1 cellular context compared by ENCODE assay signal in genomic region chr22:36505998-36506635, GRCh38.
TF ChIP-seq lines count a peak whose summit lies in the region.

No MANE protein-coding gene starts in this region.

TF ChIP-seq in endothelial cell of umbilical vein, 7 proteins besides CTCF, POLR2A, EP300 and RAD21:
- no peak for TF ChIP-seq MAX (IDR thresholded peaks at IDR 0.05; ENCODE audit: insufficient read depth, insufficient read length)
- no peak for TF ChIP-seq EZH2 (IDR thresholded peaks at IDR 0.05; ENCODE audit: borderline replicate concordance, low read depth, low read length, severe bottlenecking)
- TF ChIP-seq GATA2 (IDR thresholded peaks at IDR 0.05; ENCODE audit: insufficient read depth, insufficient read length, low read depth, low read length): no peak
- TF ChIP-seq MYC (IDR thresholded peaks at IDR 0.05; ENCODE audit: low read depth, low read length): no peak
- no peak for TF ChIP-seq FOS (IDR thresholded peaks at IDR 0.05; ENCODE audit: borderline replicate concordance, insufficient read depth, low read length)
- no peak for TF ChIP-seq POLR2AphosphoS5 (IDR thresholded peaks at IDR 0.05; ENCODE audit: insufficient read depth, low read depth, low read length)
- TF ChIP-seq JUN (IDR thresholded peaks at IDR 0.05; ENCODE audit: borderline replicate concordance, insufficient read depth, insufficient read length, low read depth): no peak
